Comparison of ENCODE assay signal across 2 cellular contexts in the genomic region with DNA sequence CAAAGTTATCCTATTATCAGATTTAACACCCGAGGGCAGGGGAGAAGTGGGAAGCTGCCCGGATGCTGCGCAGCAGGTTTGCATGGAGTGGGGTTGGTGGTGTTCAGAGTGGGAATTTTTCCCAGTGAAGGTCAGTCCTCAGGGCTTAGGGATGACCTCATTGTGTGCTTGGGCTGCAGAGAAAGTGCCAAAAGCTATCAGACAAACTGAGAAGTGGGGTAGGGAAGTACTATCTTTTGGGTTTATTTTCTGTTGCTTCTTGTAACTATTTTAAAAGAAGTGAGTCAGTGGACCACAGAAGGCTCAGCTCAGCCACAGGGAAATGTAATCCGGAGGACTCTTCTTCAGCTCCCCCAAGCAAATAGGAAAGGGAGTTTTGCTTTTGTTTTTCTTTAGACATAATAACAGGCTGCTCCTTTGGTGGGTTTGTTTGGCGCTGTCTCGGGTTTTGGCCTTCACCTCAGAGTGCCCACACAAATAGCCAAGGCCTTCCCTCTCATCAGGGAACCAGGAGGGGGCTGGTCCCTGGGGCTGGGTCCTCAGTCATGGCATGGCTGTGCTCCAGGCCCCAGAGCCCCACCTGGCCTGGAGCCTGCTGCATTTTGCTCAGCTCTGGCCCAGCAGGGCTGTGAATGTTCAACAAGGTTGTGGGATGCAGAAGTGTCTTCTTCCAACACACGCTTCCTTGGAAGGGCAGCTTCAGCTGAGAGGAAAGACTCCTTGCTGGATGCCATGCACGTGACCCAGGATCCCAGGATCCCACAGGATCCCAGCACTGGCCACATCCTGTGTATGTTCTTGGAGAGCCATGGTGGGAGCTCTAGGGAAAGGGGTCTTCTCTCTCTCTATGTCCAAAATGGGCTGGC.
TF ChIP-seq lines count a peak whose summit lies in the region.

No MANE protein-coding gene starts in this region.

TF ChIP-seq in SK-N-SH, 30 proteins besides CTCF, POLR2A, EP300 and RAD21:
- TF ChIP-seq, protein P1, sequence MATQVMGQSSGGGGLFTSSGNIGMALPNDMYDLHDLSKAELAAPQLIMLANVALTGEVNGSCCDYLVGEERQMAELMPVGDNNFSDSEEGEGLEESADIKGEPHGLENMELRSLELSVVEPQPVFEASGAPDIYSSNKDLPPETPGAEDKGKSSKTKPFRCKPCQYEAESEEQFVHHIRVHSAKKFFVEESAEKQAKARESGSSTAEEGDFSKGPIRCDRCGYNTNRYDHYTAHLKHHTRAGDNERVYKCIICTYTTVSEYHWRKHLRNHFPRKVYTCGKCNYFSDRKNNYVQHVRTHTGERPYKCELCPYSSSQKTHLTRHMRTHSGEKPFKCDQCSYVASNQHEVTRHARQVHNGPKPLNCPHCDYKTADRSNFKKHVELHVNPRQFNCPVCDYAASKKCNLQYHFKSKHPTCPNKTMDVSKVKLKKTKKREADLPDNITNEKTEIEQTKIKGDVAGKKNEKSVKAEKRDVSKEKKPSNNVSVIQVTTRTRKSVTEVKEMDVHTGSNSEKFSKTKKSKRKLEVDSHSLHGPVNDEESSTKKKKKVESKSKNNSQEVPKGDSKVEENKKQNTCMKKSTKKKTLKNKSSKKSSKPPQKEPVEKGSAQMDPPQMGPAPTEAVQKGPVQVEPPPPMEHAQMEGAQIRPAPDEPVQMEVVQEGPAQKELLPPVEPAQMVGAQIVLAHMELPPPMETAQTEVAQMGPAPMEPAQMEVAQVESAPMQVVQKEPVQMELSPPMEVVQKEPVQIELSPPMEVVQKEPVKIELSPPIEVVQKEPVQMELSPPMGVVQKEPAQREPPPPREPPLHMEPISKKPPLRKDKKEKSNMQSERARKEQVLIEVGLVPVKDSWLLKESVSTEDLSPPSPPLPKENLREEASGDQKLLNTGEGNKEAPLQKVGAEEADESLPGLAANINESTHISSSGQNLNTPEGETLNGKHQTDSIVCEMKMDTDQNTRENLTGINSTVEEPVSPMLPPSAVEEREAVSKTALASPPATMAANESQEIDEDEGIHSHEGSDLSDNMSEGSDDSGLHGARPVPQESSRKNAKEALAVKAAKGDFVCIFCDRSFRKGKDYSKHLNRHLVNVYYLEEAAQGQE (IDR thresholded peaks at IDR 0.05; ENCODE audit: low read depth, low read length): no peak
- TF ChIP-seq GATA2 (CRISPR knock-in tag; IDR thresholded peaks at IDR 0.05) (no peak), ELF1 (IDR thresholded peaks at IDR 0.05) (no peak), EZH2phosphoT487 (IDR thresholded peaks at IDR 0.05; ENCODE audit: borderline replicate concordance, low read depth) (no peak), RXRA (IDR thresholded peaks at IDR 0.05; ENCODE audit: borderline replicate concordance, low read depth) (no peak), POLR2AphosphoS5 (IDR thresholded peaks at IDR 0.05; ENCODE audit: low read depth, low read length) (no peak), TEAD4 (IDR thresholded peaks at IDR 0.05; ENCODE audit: borderline replicate concordance, insufficient read depth) (no peak), CHD2 (IDR thresholded peaks at IDR 0.05; ENCODE audit: low read length, partially characterized antibody) (no peak), RCOR1 (IDR thresholded peaks at IDR 0.05; ENCODE audit: low read length) (no peak), SMC3 (IDR thresholded peaks at IDR 0.05; ENCODE audit: low read depth, low read length) (no peak), TAF1 (IDR thresholded peaks at IDR 0.05; ENCODE audit: borderline replicate concordance, low read depth, low read length) (no peak)
- TF ChIP-seq, protein P2, sequence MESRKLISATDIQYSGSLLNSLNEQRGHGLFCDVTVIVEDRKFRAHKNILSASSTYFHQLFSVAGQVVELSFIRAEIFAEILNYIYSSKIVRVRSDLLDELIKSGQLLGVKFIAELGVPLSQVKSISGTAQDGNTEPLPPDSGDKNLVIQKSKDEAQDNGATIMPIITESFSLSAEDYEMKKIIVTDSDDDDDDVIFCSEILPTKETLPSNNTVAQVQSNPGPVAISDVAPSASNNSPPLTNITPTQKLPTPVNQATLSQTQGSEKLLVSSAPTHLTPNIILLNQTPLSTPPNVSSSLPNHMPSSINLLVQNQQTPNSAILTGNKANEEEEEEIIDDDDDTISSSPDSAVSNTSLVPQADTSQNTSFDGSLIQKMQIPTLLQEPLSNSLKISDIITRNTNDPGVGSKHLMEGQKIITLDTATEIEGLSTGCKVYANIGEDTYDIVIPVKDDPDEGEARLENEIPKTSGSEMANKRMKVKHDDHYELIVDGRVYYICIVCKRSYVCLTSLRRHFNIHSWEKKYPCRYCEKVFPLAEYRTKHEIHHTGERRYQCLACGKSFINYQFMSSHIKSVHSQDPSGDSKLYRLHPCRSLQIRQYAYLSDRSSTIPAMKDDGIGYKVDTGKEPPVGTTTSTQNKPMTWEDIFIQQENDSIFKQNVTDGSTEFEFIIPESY (IDR thresholded peaks at IDR 0.05; ENCODE audit: borderline replicate concordance, low read depth): no peak

TF ChIP-seq in SK-N-SH treated with all-trans-retinoic acid at 6 μM for 48 hours, 23 proteins besides CTCF, POLR2A, EP300 and RAD21 (continued from another document):
- TF ChIP-seq, protein P3, sequence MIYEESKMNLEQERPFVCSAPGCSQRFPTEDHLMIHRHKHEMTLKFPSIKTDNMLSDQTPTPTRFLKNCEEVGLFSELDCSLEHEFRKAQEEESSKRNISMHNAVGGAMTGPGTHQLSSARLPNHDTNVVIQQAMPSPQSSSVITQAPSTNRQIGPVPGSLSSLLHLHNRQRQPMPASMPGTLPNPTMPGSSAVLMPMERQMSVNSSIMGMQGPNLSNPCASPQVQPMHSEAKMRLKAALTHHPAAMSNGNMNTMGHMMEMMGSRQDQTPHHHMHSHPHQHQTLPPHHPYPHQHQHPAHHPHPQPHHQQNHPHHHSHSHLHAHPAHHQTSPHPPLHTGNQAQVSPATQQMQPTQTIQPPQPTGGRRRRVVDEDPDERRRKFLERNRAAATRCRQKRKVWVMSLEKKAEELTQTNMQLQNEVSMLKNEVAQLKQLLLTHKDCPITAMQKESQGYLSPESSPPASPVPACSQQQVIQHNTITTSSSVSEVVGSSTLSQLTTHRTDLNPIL (CRISPR knock-in tag; IDR thresholded peaks at IDR 0.05; ENCODE audit: low read depth): no peak
- TF ChIP-seq ZFP30 (CRISPR knock-in tag; IDR thresholded peaks at IDR 0.05) (no peak), RARB (CRISPR knock-in tag; IDR thresholded peaks at IDR 0.05) (no peak), ESRRG (CRISPR knock-in tag; IDR thresholded peaks at IDR 0.05) (no peak), ISL1 (CRISPR knock-in tag; IDR thresholded peaks at IDR 0.05) (no peak), TCF4 (CRISPR knock-in tag; IDR thresholded peaks at IDR 0.05; ENCODE audit: borderline replicate concordance) (no peak), BACH2 (CRISPR knock-in tag; IDR thresholded peaks at IDR 0.05; ENCODE audit: borderline replicate concordance) (no peak), ZC3H10 (CRISPR knock-in tag; IDR thresholded peaks at IDR 0.05) (no peak), OSR1 (CRISPR knock-in tag; IDR thresholded peaks at IDR 0.05) (no peak), ZNF565 (CRISPR knock-in tag; conservative IDR thresholded peaks at IDR 0.05; ENCODE audit: low read depth) (no peak), TOX (CRISPR knock-in tag; IDR thresholded peaks at IDR 0.05; ENCODE audit: borderline replicate concordance) (no peak), ZNF8 (CRISPR knock-in tag; IDR thresholded peaks at IDR 0.05) (no peak), ZNF70 (CRISPR knock-in tag; IDR thresholded peaks at IDR 0.05) (no peak), SNAI2 (CRISPR knock-in tag; IDR thresholded peaks at IDR 0.05) (no peak)
